16 cellular contexts compared by ENCODE assay signal in the genomic region with DNA sequence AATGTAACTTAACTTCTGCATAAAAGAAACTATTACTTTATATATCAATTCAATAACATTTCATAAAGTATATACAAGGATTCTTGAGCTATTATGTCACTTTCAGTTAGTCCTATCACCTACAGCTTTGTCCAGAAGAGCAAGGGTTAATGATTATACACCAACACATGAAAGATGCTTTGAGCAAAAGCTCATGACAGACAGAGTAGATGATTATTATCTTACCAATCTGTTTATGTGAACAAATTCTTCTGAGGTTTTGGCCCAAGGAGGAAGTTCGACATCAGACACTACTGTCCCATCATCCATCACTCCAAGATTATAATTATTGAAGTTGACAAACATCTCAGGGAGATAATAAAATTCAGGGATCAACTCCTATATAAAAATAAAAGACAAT.
DNase-seq lines count a peak whose midpoint lies in the region; ATAC-seq, FAIRE-seq and TF ChIP-seq lines count a peak whose summit lies in the region.
"Had no signal": no experiment of that assay in that cellular context is flagged by ENCODE, and none has a peak within 500 bp of the region (broad histone marks: within the 10 kb centered on the region; RNA-seq: fewer than 3 reads in every experiment).

No MANE protein-coding gene starts in this region.

- in situ Hi-C loops in HepG2 (cut with HindIII; ENCODE audit: extremely low pct_ligation_motif_present, low pct_unique_long_range_greater_than_20kb) (no loop called here), K562 (cut with MboI) (no loop called here)

- no peak for TF ChIP-seq POLR2A in HepG2 (IDR thresholded peaks at IDR 0.05; ENCODE audit: insufficient read depth in 1 of 2, low read depth in 2 of 2, low read length in 2 of 2)
- TF ChIP-seq POLR2A in right lobe of liver (IDR thresholded peaks at IDR 0.05), result no peak
- TF ChIP-seq POLR2A in K562 (conservative IDR thresholded peaks at IDR 0.05), result no peak
- TF ChIP-seq POLR2A in suprapubic skin (IDR thresholded peaks at IDR 0.05), result no peak

- H3K4me3 ChIP-seq in HepG2 (replicated peaks in 1 of 3; ENCODE audit: insufficient read depth in 1 of 3, low read depth in 2 of 3, low read length in 3 of 3) (no peak overlapping the region), right lobe of liver (no peak overlapping the region), K562 (no peak overlapping the region), suprapubic skin (no peak overlapping the region)

- CTCF ChIA-PET in HepG2 (lab: Yijun Ruan, JAX; ENCODE audit: low intra/inter-chr PET ratio, low total read pairs), result no interaction called here
- CTCF ChIA-PET in K562 (lab: Yijun Ruan, JAX; ENCODE audit: low intra/inter-chr PET ratio), result no interaction called here

- intact Hi-C loops in HepG2 (cut with micrococcal nuclease; ENCODE audit: unreplicated experiment) (no loop called here), right lobe of liver (cut with DNase I) (no loop called here), K562 (cut with micrococcal nuclease) (no loop called here)

- H3K79me2 ChIP-seq in HepG2 (ENCODE audit: insufficient read depth, low read length), result no peaks in the 10 kb centered on the region
- H3K79me2 ChIP-seq in K562 (ENCODE audit: control insufficient read depth, insufficient read depth, low read length), result no peaks in the 10 kb centered on the region

- peaks cover 3% of the 10 kb centered on the region for H3K27me3 Mint-ChIP-seq in glutamatergic neuron (ENCODE audit: unreplicated experiment)
- H3K27me3 Mint-ChIP-seq: CD4-positive, alpha-beta T cell had no signal

- H3K27ac Mint-ChIP-seq in glutamatergic neuron (ENCODE audit: unreplicated experiment), result no peak overlapping the region
- H3K27ac Mint-ChIP-seq: CD4-positive, alpha-beta T cell had no signal

- no peaks in the 10 kb centered on the region for H4K20me1 ChIP-seq in HepG2 (ENCODE audit: insufficient read depth, low read length)
- no peaks in the 10 kb centered on the region for H4K20me1 ChIP-seq in K562 (replicated peaks; ENCODE audit: control insufficient read depth, insufficient read depth, low read length)

- 92% methylated on average over 1 of the region's 1 CpG for WGBS in HepG2 (ENCODE audit: low lambda C conversion rate)
- 67% methylated on average over 1 of the region's 1 CpG for WGBS in right lobe of liver (ENCODE audit: insufficient coverage, low coverage, low lambda C conversion rate, missing lambda C conversion rate)
- 20% methylated on average over 1 of the region's 1 CpG for WGBS in K562 (ENCODE audit: insufficient coverage, low coverage, missing lambda C conversion rate)
- WGBS in suprapubic skin, result 54% methylated on average over 1 of the region's 1 CpG

- no peaks in the 10 kb centered on the region for H3K36me3 Mint-ChIP-seq in glutamatergic neuron (ENCODE audit: unreplicated experiment)

- no peak for ATAC-seq in HepG2
- no peak for ATAC-seq in right lobe of liver
- no peak for ATAC-seq in K562

- H3K27me3 ChIP-seq in HepG2 (ENCODE audit: control insufficient read depth in 1 of 2, insufficient read depth in 2 of 2, low read length in 2 of 2), result no peaks in the 10 kb centered on the region
- no peaks in the 10 kb centered on the region for H3K27me3 ChIP-seq in right lobe of liver
- H3K27me3 ChIP-seq in K562 (ENCODE audit: control insufficient read depth in 2 of 2, insufficient read depth in 2 of 2, low read length in 2 of 2), result no peaks in the 10 kb centered on the region
- H3K27me3 ChIP-seq in suprapubic skin, result no peaks in the 10 kb centered on the region

- no peak overlapping the region for H3K4me3 Mint-ChIP-seq in glutamatergic neuron (ENCODE audit: unreplicated experiment)
- H3K4me3 Mint-ChIP-seq: CD4-positive, alpha-beta T cell had no signal

- H3K36me3 ChIP-seq in HepG2 (replicated peaks in 1 of 2; ENCODE audit: control insufficient read depth in 1 of 2, insufficient read depth in 2 of 2, low read length in 2 of 2), result 0 out of 5 replicates have a peak, but pooled peaks cover 0 to 4% of the 10 kb centered on the region in 2 experiments
- H3K36me3 ChIP-seq in right lobe of liver, result no peaks in the 10 kb centered on the region
- 0 out of 3 replicates have a peak, but pooled peaks cover 2% of the 10 kb centered on the region for H3K36me3 ChIP-seq in K562 (ENCODE audit: control insufficient read depth, insufficient read depth, low read length)
- no peaks in the 10 kb centered on the region for H3K36me3 ChIP-seq in suprapubic skin

- H3K4me2 ChIP-seq in HepG2 (ENCODE audit: low read depth, low read length), result no peak overlapping the region
- H3K4me2 ChIP-seq in K562 (ENCODE audit: insufficient read depth, low read length), result no peak overlapping the region

- peaks cover 11% of the 10 kb centered on the region for H3K4me1 Mint-ChIP-seq in glutamatergic neuron (ENCODE audit: low read depth, unreplicated experiment)

- TF ChIP-seq EP300 in HepG2 (IDR thresholded peaks at IDR 0.05; ENCODE audit: low read depth in 2 of 2, low read length in 2 of 2), result no peak
- TF ChIP-seq EP300 in HepG2 (CRISPR knock-in tag; IDR thresholded peaks at IDR 0.05; ENCODE audit: borderline replicate concordance), result no peak
- TF ChIP-seq EP300 in K562 (IDR thresholded peaks at IDR 0.05; ENCODE audit: low read length), result no peak
- TF ChIP-seq EP300 in suprapubic skin (IDR thresholded peaks at IDR 0.05), result no peak

- POLR2A ChIA-PET in HepG2 (lab: Yijun Ruan, JAX), result no interaction called here
- POLR2A ChIA-PET in K562 (lab: Yijun Ruan, JAX), result interaction anchor here (0.7 kb wide), 1 partner anchor 8 kb away, joined by 3 read pairs; no protein-coding TSS in a partner anchor

- no peaks in the 10 kb centered on the region for H3K9me3 Mint-ChIP-seq in glutamatergic neuron (ENCODE audit: unreplicated experiment)
- H3K9me3 Mint-ChIP-seq: CD4-positive, alpha-beta T cell had no signal

- no peak for FAIRE-seq in HepG2 (lab: Jason Lieb, UNC)
- FAIRE-seq in K562 (lab: Jason Lieb, UNC), result no peak
- FAIRE-seq: GM12892, H1 had no signal

- BruUV-seq in HepG2 (replicated peaks; lab: Mats Ljungman, UMichigan) (no TSS peak), K562 (replicated peaks; lab: Mats Ljungman, UMichigan) (no TSS peak)

- TF ChIP-seq RAD21 in HepG2 (CRISPR knock-in tag; IDR thresholded peaks at IDR 0.05), result no peak
- no peak for TF ChIP-seq RAD21 in K562 (CRISPR knock-in tag; conservative IDR thresholded peaks at IDR 0.05 in 1 of 2, IDR thresholded peaks at IDR 0.05 in 1 of 2)

- no peak overlapping the region for H3K27ac ChIP-seq in HepG2 (ENCODE audit: extremely low read length, insufficient read depth, low read length)
- no peak overlapping the region for H3K27ac ChIP-seq in right lobe of liver
- no peak overlapping the region for H3K27ac ChIP-seq in K562 (ENCODE audit: extremely low read depth, low read depth, low read length)
- no peak overlapping the region for H3K27ac ChIP-seq in suprapubic skin

- H2AFZ ChIP-seq in HepG2 (ENCODE audit: low read length), result no peak overlapping the region
- no peak overlapping the region for H2AFZ ChIP-seq in K562 (ENCODE audit: low read depth, low read length)

- H3K9ac ChIP-seq in HepG2 (ENCODE audit: insufficient read depth, low read depth, low read length) (no peak overlapping the region), K562 (ENCODE audit: insufficient read depth in 1 of 2, low read depth in 2 of 2, low read length in 2 of 2) (no peak overlapping the region)

- no peaks in the 10 kb centered on the region for H3K9me1 ChIP-seq in K562 (ENCODE audit: control insufficient read depth, insufficient read depth, low read length)

- no peak for TF ChIP-seq CTCF in HepG2 (CRISPR knock-in tag; IDR thresholded peaks at IDR 0.05)
- TF ChIP-seq CTCF in right lobe of liver (IDR thresholded peaks at IDR 0.05), result no peak
- TF ChIP-seq CTCF in K562 (IDR thresholded peaks at IDR 0.05 in 2 of 3, conservative IDR thresholded peaks at IDR 0.05 in 1 of 3; ENCODE audit: insufficient read depth in 2 of 3, low read depth in 1 of 3, low read length in 3 of 3), result no peak
- no peak for TF ChIP-seq CTCF in suprapubic skin (IDR thresholded peaks at IDR 0.05)
- TF ChIP-seq CTCF in glutamatergic neuron (IDR thresholded peaks at IDR 0.05; ENCODE audit: partially characterized antibody, unreplicated experiment), result no peak

- H3K9me3 ChIP-seq in HepG2 (ENCODE audit: low read length) (no peaks in the 10 kb centered on the region), right lobe of liver (no peaks in the 10 kb centered on the region), K562 (replicated peaks; ENCODE audit: control insufficient read depth, insufficient read depth, low read depth, low read length) (no peaks in the 10 kb centered on the region), suprapubic skin (no peaks in the 10 kb centered on the region)

- DNase-seq in HepG2 (ENCODE audit: low spot score) (no peak), right lobe of liver (no peak), M059J (ENCODE audit: low read depth) (peak; percentile 36), K562 (ENCODE audit: extremely low read depth in 1 of 4, low spot score in 3 of 4) (no peak), NCI-H345 (lab: John Stamatoyannopoulos, UW) (no peak), kidney glomerular epithelial cell (lab: John Stamatoyannopoulos, UW) (no peak), suprapubic skin (ENCODE audit: low spot score in 2 of 2) (no peak), glutamatergic neuron (no peak)
- DNase-seq: CD4-positive, alpha-beta T cell; NCI-H1105; NCI-H2081; NCI-H2171 treated with DMSO at 0.1 percent for 48 hours; NCI-H774; SHP77 had no signal

- H3K4me1 ChIP-seq in HepG2 (ENCODE audit: insufficient read depth, low read length), result no peaks in the 10 kb centered on the region
- H3K4me1 ChIP-seq in right lobe of liver, result no peaks in the 10 kb centered on the region
- H3K4me1 ChIP-seq in K562 (replicated peaks in 1 of 2; ENCODE audit: control insufficient read depth in 2 of 2, insufficient read depth in 2 of 2, low read length in 2 of 2), result no peaks in the 10 kb centered on the region
- H3K4me1 ChIP-seq in suprapubic skin, result no peaks in the 10 kb centered on the region

TF ChIP-seq in HepG2, 621 proteins besides CTCF, POLR2A, EP300 and RAD21:
- TF ChIP-seq NFRKB (IDR thresholded peaks at IDR 0.05), result no peak
- TF ChIP-seq ZNF652 (CRISPR knock-in tag; IDR thresholded peaks at IDR 0.05; ENCODE audit: borderline replicate concordance, low read depth), result peak; percentile 62; the same call in 1 of the 2 replicates
- TF ChIP-seq SMYD3 (CRISPR knock-in tag; IDR thresholded peaks at IDR 0.05), result no peak
TF ChIP-seq in HepG2: peak in this region for 1.
